ENCODE assay signal across 22 cellular contexts in genomic region chr4:143099693-143100092, GRCh38.
"Had no signal": no experiment of that assay in that cellular context is flagged by ENCODE, and none has a peak within 500 bp of the region (broad histone marks: within the 10 kb centered on the region; RNA-seq: fewer than 3 reads in every experiment).

No MANE protein-coding gene starts in this region.

- H3K4me3 ChIP-seq: PC-9, Peyer's patch had no signal

- H3K9me3 ChIP-seq: Peyer's patch, SK-N-SH had no signal

- DNase-seq: IMR-90, Kasumi-1, MM.1S, NCI-H1092 treated with DMSO at 0.1 percent for 48 hours, NCI-H1436, NCI-H187, NCI-H2029, NCI-H2081 treated with DMSO at 0.1 percent for 48 hours, NCI-H2171, NCI-H226, NCI-H446, NCI-H510A, NCI-H524 treated with DMSO at 0.1 percent for 48 hours, NCI-H69, NCI-H774, PC-9, Peyer's patch, SHP77, SK-N-SH, SW 1271, T-cell had no signal

- H3K9ac ChIP-seq: KMS-11, SK-N-SH had no signal

- H3K27ac ChIP-seq: KMS-11, PC-9, Peyer's patch had no signal

- ATAC-seq: T-cell had no signal

- H3K4me2 ChIP-seq: KMS-11, PC-9, SK-N-SH had no signal

- H3K27me3 ChIP-seq: Peyer's patch had no signal

- H3K36me3 ChIP-seq: Peyer's patch had no signal

- H3K4me1 ChIP-seq: Peyer's patch had no signal

- H2AFZ ChIP-seq: PC-9 had no signal
